1 cellular context compared by ENCODE assay signal in the genomic region with DNA sequence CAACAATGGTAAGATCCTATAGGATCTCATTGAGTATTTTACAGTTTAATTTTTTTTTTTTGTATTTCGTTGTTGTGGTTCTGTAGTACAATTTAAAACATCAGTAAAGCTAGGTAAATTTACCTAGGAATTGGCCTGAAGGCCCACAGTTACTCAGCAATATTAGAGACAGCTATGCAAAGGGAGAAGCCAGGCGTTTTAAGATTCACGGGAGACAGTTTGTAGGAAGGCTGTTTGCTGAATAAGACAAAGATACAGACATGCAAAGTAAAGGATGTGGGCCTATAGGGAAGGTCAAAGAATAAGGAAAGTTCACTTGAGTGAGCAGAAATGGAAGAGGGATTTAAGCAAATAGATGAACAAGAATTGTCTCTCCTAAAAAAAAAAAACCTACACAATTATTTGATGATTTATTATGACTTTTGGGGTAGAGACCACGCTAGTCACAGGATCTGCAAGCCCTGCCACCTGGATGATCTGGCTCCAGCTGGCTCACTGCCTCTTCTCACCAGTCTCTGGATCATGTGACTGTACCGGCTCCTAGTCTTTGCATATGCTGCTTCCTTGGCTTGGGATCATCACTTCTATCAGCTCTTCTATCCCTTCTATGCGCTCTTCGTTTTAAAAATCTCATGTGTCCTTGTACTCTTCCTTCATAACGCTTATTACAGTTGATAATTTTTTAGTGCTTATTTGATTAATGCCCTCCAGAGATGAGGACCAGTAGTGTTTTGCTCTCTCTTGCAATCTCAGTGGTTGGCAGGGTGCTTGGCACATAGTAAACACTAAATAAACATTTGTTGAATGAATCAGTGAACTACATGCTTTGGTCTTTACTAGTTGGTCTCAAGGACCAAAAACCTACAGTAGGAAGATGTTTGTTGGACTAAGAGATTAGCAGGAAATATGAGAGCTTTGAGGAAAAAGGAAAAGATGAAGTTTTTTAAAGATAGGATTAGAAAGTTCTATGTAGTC.
TF ChIP-seq lines count a peak whose summit lies in the region.

No MANE protein-coding gene starts in this region.

TF ChIP-seq in K562, 482 proteins besides CTCF, POLR2A, EP300 and RAD21 (continued from another document):
- TF ChIP-seq, protein P1, sequence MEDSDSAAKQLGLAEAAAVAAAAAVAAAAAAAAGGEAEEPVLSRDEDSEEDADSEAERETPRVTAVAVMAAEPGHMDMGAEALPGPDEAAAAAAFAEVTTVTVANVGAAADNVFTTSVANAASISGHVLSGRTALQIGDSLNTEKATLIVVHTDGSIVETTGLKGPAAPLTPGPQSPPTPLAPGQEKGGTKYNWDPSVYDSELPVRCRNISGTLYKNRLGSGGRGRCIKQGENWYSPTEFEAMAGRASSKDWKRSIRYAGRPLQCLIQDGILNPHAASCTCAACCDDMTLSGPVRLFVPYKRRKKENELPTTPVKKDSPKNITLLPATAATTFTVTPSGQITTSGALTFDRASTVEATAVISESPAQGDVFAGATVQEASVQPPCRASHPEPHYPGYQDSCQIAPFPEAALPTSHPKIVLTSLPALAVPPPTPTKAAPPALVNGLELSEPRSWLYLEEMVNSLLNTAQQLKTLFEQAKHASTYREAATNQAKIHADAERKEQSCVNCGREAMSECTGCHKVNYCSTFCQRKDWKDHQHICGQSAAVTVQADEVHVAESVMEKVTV (CRISPR knock-in tag; IDR thresholded peaks at IDR 0.05): no peak
- TF ChIP-seq ZNF699 (CRISPR knock-in tag; IDR thresholded peaks at IDR 0.05; ENCODE audit: insufficient replicate concordance) (no peak), KDM2B (CRISPR knock-in tag; IDR thresholded peaks at IDR 0.05) (no peak), PYGO2 (tag; IDR thresholded peaks at IDR 0.05) (no peak), POU5F1 (IDR thresholded peaks at IDR 0.05; ENCODE audit: borderline replicate concordance, low read depth, low read length, partially characterized antibody) (no peak), TAL1 (IDR thresholded peaks at IDR 0.05) (no peak), SMARCA4 (IDR thresholded peaks at IDR 0.05) (0 out of 2 replicates have a peak, but pooled peaks have one; percentile 37), MEIS2 (IDR thresholded peaks at IDR 0.05; ENCODE audit: partially characterized antibody) (peak; percentile 10), CCNT2 (IDR thresholded peaks at IDR 0.05; ENCODE audit: borderline replicate concordance, extremely low read depth, insufficient read length, low read depth, low read length) (no peak), ZNF133 (CRISPR knock-in tag; IDR thresholded peaks at IDR 0.05) (no peak), KLF1 (tag; IDR thresholded peaks at IDR 0.05) (no peak), ZNF316 (IDR thresholded peaks at IDR 0.05) (peak; percentile 81), ETV1 (tag; conservative IDR thresholded peaks at IDR 0.05; ENCODE audit: low read depth) (no peak), FOXJ3 (CRISPR knock-in tag; IDR thresholded peaks at IDR 0.05) (no peak), NFE2 (IDR thresholded peaks at IDR 0.05; ENCODE audit: low read depth) (peak; percentile 86), SMARCB1 (IDR thresholded peaks at IDR 0.05; ENCODE audit: insufficient read length, low read depth) (no peak)
- TF ChIP-seq, protein P2, sequence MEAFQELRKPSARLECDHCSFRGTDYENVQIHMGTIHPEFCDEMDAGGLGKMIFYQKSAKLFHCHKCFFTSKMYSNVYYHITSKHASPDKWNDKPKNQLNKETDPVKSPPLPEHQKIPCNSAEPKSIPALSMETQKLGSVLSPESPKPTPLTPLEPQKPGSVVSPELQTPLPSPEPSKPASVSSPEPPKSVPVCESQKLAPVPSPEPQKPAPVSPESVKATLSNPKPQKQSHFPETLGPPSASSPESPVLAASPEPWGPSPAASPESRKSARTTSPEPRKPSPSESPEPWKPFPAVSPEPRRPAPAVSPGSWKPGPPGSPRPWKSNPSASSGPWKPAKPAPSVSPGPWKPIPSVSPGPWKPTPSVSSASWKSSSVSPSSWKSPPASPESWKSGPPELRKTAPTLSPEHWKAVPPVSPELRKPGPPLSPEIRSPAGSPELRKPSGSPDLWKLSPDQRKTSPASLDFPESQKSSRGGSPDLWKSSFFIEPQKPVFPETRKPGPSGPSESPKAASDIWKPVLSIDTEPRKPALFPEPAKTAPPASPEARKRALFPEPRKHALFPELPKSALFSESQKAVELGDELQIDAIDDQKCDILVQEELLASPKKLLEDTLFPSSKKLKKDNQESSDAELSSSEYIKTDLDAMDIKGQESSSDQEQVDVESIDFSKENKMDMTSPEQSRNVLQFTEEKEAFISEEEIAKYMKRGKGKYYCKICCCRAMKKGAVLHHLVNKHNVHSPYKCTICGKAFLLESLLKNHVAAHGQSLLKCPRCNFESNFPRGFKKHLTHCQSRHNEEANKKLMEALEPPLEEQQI (IDR thresholded peaks at IDR 0.05): no peak
- TF ChIP-seq, protein P3, sequence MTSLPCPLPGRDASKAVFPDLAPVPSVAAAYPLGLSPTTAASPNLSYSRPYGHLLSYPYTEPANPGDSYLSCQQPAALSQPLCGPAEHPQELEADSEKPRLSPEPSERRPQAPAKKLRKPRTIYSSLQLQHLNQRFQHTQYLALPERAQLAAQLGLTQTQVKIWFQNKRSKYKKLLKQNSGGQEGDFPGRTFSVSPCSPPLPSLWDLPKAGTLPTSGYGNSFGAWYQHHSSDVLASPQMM (CRISPR knock-in tag; IDR thresholded peaks at IDR 0.05): no peak
